In the genomic region with DNA sequence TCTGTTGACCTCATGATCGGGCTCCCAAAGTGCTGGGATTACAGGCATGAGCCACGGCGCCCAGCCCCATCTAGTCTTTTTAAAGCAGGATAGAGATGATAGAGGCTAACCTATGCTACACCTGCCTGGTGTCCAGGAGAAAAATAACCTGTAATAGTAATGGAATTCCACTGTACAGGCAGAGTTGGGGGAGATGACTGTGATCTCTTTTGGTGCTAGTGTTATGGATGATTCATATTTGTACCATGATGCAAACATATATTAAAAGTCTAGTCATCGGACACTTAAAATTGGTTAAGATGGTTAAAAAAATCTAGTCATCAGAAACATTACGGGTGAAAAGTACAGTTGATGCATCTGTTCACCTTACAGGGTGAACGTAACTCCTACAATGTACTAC, we compare ENCODE assay signal across 20 cellular contexts. TPM values are rescaled to one million over a fixed set of nuclear protein-coding genes. Genes with fewer than 3 reads are reported as not detected.
DNase-seq lines count a peak whose midpoint lies in the region; ATAC-seq and TF ChIP-seq lines count a peak whose summit lies in the region.
"Had no signal": no experiment of that assay in that cellular context is flagged by ENCODE, and none has a peak within 500 bp of the region (broad histone marks: within the 10 kb centered on the region; RNA-seq: fewer than 3 reads in every experiment).

No MANE protein-coding gene starts in this region.

- CTCF ChIA-PET in IMR-90 (lab: Yijun Ruan, JAX): no interaction called here

- no peak overlapping the region for H3K18ac ChIP-seq in IMR-90 (ENCODE audit: low read depth, low read length)

- H3K4me1 ChIP-seq in IMR-90 (ENCODE audit: control insufficient read depth, insufficient read depth, low read length) (peaks cover 6% of the 10 kb centered on the region), osteoblast (ENCODE audit: insufficient read depth, low read length) (peaks cover 8% of the 10 kb centered on the region), colonic mucosa (no peaks in the 10 kb centered on the region)

- in situ Hi-C loops in IMR-90 (cut with MboI; ENCODE audit: low sequenced_read_pairs): no loop called here

- H3K27ac ChIP-seq in IMR-90 (ENCODE audit: insufficient read depth, low read length) (no peak overlapping the region), osteoblast (ENCODE audit: low read depth, low read length) (no peak overlapping the region), colonic mucosa (no peak overlapping the region)
- H3K27ac ChIP-seq: SK-N-MC had no signal

- H2AK5ac ChIP-seq in IMR-90 (ENCODE audit: low read depth, low read length): no peak overlapping the region

- TF ChIP-seq CTCF in IMR-90 (conservative IDR thresholded peaks at IDR 0.05; ENCODE audit: low read depth, low read length): no peak
- no peak for TF ChIP-seq CTCF in osteoblast (IDR thresholded peaks at IDR 0.05; ENCODE audit: extremely low read depth, low read depth, low read length)
- no peak for TF ChIP-seq CTCF in colonic mucosa (IDR thresholded peaks at IDR 0.05)

- no peak overlapping the region for H2BK15ac ChIP-seq in IMR-90 (ENCODE audit: low read depth, low read length)

- BruUV-seq in IMR-90 (replicated peaks; lab: Mats Ljungman, UMichigan): no TSS peak

- H2AK9ac ChIP-seq in IMR-90 (replicated peaks; ENCODE audit: low read depth, low read length, poor library complexity): no peak overlapping the region

- no peak overlapping the region for H2AFZ ChIP-seq in IMR-90 (replicated peaks; ENCODE audit: low read length, poor library complexity)
- no peak overlapping the region for H2AFZ ChIP-seq in osteoblast (ENCODE audit: low read length)

- no peaks in the 10 kb centered on the region; a peak in 1 of 4 replicates for H3K79me1 ChIP-seq in IMR-90 (ENCODE audit: low read depth in 1 of 2, low read length in 2 of 2)

- intact Hi-C loops in IMR-90 (cut with micrococcal nuclease) (no loop called here), colonic mucosa (cut with DNase I) (no loop called here)

- H3K9me3 ChIP-seq in IMR-90 (ENCODE audit: control insufficient read depth, insufficient read depth, low read length): peaks cover 7% of the 10 kb centered on the region
- no peaks in the 10 kb centered on the region for H3K9me3 ChIP-seq in osteoblast (ENCODE audit: low read depth, low read length)
- no peaks in the 10 kb centered on the region for H3K9me3 ChIP-seq in colonic mucosa

- no peaks in the 10 kb centered on the region for H3K79me2 ChIP-seq in osteoblast (ENCODE audit: insufficient read depth, low read length)

- TF ChIP-seq POLR2A in IMR-90 (IDR thresholded peaks at IDR 0.05; ENCODE audit: low read depth, low read length): no peak

- H3K4me3 ChIP-seq in IMR-90 (ENCODE audit: insufficient read depth, low read depth, low read length) (no peak overlapping the region), osteoblast (ENCODE audit: insufficient read depth, low read length) (no peak overlapping the region), colonic mucosa (no peak overlapping the region)
- H3K4me3 ChIP-seq: K562, MG63, SK-N-MC had no signal

- H3K9ac ChIP-seq in IMR-90 (ENCODE audit: low read depth, low read length) (no peak overlapping the region), colonic mucosa (ENCODE audit: low read depth in 2 of 2, low read length in 2 of 2) (no peak overlapping the region)

- no peak overlapping the region for H4K5ac ChIP-seq in IMR-90 (ENCODE audit: low read depth, low read length)

- H3K27me3 ChIP-seq in IMR-90 (ENCODE audit: control insufficient read depth, insufficient read depth, low read length): no peaks in the 10 kb centered on the region
- no peaks in the 10 kb centered on the region for H3K27me3 ChIP-seq in osteoblast (ENCODE audit: insufficient read depth, low read length)
- H3K27me3 ChIP-seq in colonic mucosa: no peaks in the 10 kb centered on the region
- H3K27me3 ChIP-seq: MG63 had no signal

- no peak overlapping the region for H4K91ac ChIP-seq in IMR-90 (ENCODE audit: insufficient read depth, low read depth, low read length)

- peaks cover 12% of the 10 kb centered on the region for H3K9me1 ChIP-seq in IMR-90 (ENCODE audit: insufficient read depth, low read length)

- H3K4me2 ChIP-seq in IMR-90 (ENCODE audit: low read depth, low read length): no peak overlapping the region
- H3K4me2 ChIP-seq in osteoblast (ENCODE audit: insufficient read depth, low read length): no peak overlapping the region

- no peak overlapping the region for H3K4ac ChIP-seq in IMR-90 (ENCODE audit: low read depth, low read length)

- WGBS in IMR-90 (ENCODE audit: extremely low coverage in 2 of 2, insufficient read length in 1 of 2), 2 experiments: no CpG with 5 or more reads among the region's 6 CpGs

- no peak overlapping the region for H2BK20ac ChIP-seq in IMR-90 (ENCODE audit: low read depth, low read length)

- no peak overlapping the region for H2BK120ac ChIP-seq in IMR-90 (ENCODE audit: low read depth, low read length)

- no peak for ATAC-seq in IMR-90 (ENCODE audit: low read depth)
- ATAC-seq in SK-N-SH treated with all-trans-retinoic acid at 6 μM for 48 hours: peak; percentile 36; the same call in 1 of the 3 replicates
- ATAC-seq: HepG2 had no signal

- no peak overlapping the region for H3K56ac ChIP-seq in IMR-90 (ENCODE audit: extremely low read depth, insufficient read depth, low read length)

- H4K20me1 ChIP-seq in IMR-90 (ENCODE audit: insufficient read depth, low read length): no peaks in the 10 kb centered on the region
- no peaks in the 10 kb centered on the region for H4K20me1 ChIP-seq in osteoblast (ENCODE audit: insufficient read depth, low read length)

- H3K23ac ChIP-seq in IMR-90 (ENCODE audit: low read depth, low read length): no peak overlapping the region

- DNase-seq in EL (peak; percentile 37), IMR-90 (peak; percentile 26), osteoblast (ENCODE audit: insufficient read length, low spot score, missing footprints) (peak; percentile 42), colonic mucosa (no peak), hepatic stellate cell (ENCODE audit: low spot score) (no peak)
- no peak for DNase-seq in activated CD4-positive, alpha-beta T cell treated with anti-CD3 and anti-CD28 coated beads, Interleukin-2, amount 50 U/mL, for 1 hour
- DNase-seq: Calu3; DMS79 treated with DMSO at 0.1 percent for 48 hours; MG63; NCI-H1105 treated with DMSO at 0.1 percent for 48 hours; NCI-H2029; NCI-H446 treated with DMSO at 0.1 percent for 48 hours; NCI-H526; NCI-H82; NK-92 treated with Interleukin-12 subunit alpha and Interleukin-12 subunit beta, amount 100 ng/mL, for 24 hours; SIG-M5 had no signal

- POLR2A ChIA-PET in IMR-90 (lab: Charles Lee; ENCODE audit: unreplicated experiment): no interaction called here

- no peak for TF ChIP-seq RAD21 in IMR-90 (IDR thresholded peaks at IDR 0.05; ENCODE audit: low read length)

- H2BK5ac ChIP-seq in IMR-90 (ENCODE audit: low read depth, low read length, poor library complexity, severe bottlenecking): no peak overlapping the region

- H3K36me3 ChIP-seq in IMR-90 (ENCODE audit: control insufficient read depth, insufficient read depth, low read length): no peaks in the 10 kb centered on the region
- H3K36me3 ChIP-seq in osteoblast (ENCODE audit: insufficient read depth, low read length): no peaks in the 10 kb centered on the region
- H3K36me3 ChIP-seq in colonic mucosa: no peaks in the 10 kb centered on the region
- H3K36me3 ChIP-seq: MG63 had no signal

- no peak overlapping the region for H4K8ac ChIP-seq in IMR-90 (ENCODE audit: low read depth in 2 of 2, low read length in 2 of 2)

- dilution Hi-C loops in IMR-90 (cut with HindIII; ENCODE audit: low sequenced_read_pairs, unreplicated experiment): no loop called here

- no peak overlapping the region for H3K14ac ChIP-seq in IMR-90 (replicated peaks; ENCODE audit: low read depth, low read length)

TF ChIP-seq in IMR-90, 13 proteins besides CTCF, POLR2A, EP300 and RAD21:
- no peak for TF ChIP-seq NFE2L2 (IDR thresholded peaks at IDR 0.05; ENCODE audit: low read depth, low read length)
- TF ChIP-seq MXI1 (IDR thresholded peaks at IDR 0.05; ENCODE audit: borderline replicate concordance, low read depth, low read length): no peak
- TF ChIP-seq MAFK (IDR thresholded peaks at IDR 0.05; ENCODE audit: low read depth, low read length): no peak

RNA-seq across cellular contexts. Expression of gene SAR1A, which starts 6.1 kb away (rescaled TPM):
- total RNA-seq in IMR-90 (2012; rRNA removed): 161 and 272 TPM in 2 replicates
- polyA plus RNA-seq in IMR-90 (2012; rRNA removed): 45.8 and 56.9 TPM in 2 replicates
- polyA plus RNA-seq in IMR-90 (2012; cell fraction: cytosol; rRNA removed): 11.8 and 25.4 TPM in 2 replicates
- polyA plus RNA-seq in IMR-90 (2012; cell fraction: nucleus; rRNA removed; ENCODE audit: low replicate concordance): 11.6 and 90.2 TPM in 2 replicates
- total RNA-seq in osteoblast: 219 and 240 TPM in 2 replicates
- total RNA-seq in colonic mucosa: 10 to 100 TPM; 83.4 to 89.9 TPM

RNA-seq across cellular contexts. Expression of gene TYSND1, which starts 29.9 kb away (rescaled TPM):
- total RNA-seq in IMR-90 (2012; rRNA removed): 2.8 and 2.9 TPM in 2 replicates
- 4.1 and 4.6 TPM in 2 replicates for polyA plus RNA-seq in IMR-90 (2012; rRNA removed)
- 4.0 and 5.5 TPM in 2 replicates for polyA plus RNA-seq in IMR-90 (2012; cell fraction: cytosol; rRNA removed)
- 12.4 and 20.6 TPM in 2 replicates for polyA plus RNA-seq in IMR-90 (2012; cell fraction: nucleus; rRNA removed; ENCODE audit: low replicate concordance)
- 13.0 and 15.6 TPM in 2 replicates for total RNA-seq in osteoblast
- 10 to 100 TPM; 13.1 to 23.8 TPM for total RNA-seq in colonic mucosa

RNA-seq across cellular contexts. Expression of gene AIFM2, which starts 43.8 kb away (rescaled TPM):
- 1.7 and 2.0 TPM in 2 replicates for total RNA-seq in IMR-90 (2012; rRNA removed)
- polyA plus RNA-seq in IMR-90 (2012; rRNA removed): 4.5 and 4.6 TPM in 2 replicates
- polyA plus RNA-seq in IMR-90 (2012; cell fraction: cytosol; rRNA removed): 3.6 and 5.9 TPM in 2 replicates
- polyA plus RNA-seq in IMR-90 (2012; cell fraction: nucleus; rRNA removed; ENCODE audit: low replicate concordance): 6.3 and 6.9 TPM in 2 replicates
- 14.4 and 14.8 TPM in 2 replicates for total RNA-seq in osteoblast
- total RNA-seq in colonic mucosa: 10 to 100 TPM; 15.4 to 25.7 TPM

RNA-seq across cellular contexts. Expression of gene PPA1, which starts 56.8 kb away (rescaled TPM):
- total RNA-seq in IMR-90 (2012; rRNA removed) (102 and 211 TPM in 2 replicates), osteoblast (200 and 219 TPM in 2 replicates), colonic mucosa (100 to 1,000 TPM; 180 to 186 TPM)
- 69.4 and 78.6 TPM in 2 replicates for polyA plus RNA-seq in IMR-90 (2012; rRNA removed)
- 32.2 and 54.5 TPM in 2 replicates for polyA plus RNA-seq in IMR-90 (2012; cell fraction: cytosol; rRNA removed)
- 15.3 and 36.3 TPM in 2 replicates for polyA plus RNA-seq in IMR-90 (2012; cell fraction: nucleus; rRNA removed; ENCODE audit: low replicate concordance)

Comparison
In these comparisons a context has a peak if more than half of its experiments do, and no peak if none do; other contexts are left out.
1. DNase-seq: peak in EL (single experiment), IMR-90 (single experiment) and osteoblast (single experiment); none in activated CD4-positive, alpha-beta T cell treated with anti-CD3 and anti-CD28 coated beads, Interleukin-2, amount 50 U/mL, for 1 hour (single experiment), colonic mucosa (single experiment) and hepatic stellate cell (single experiment).